Comparison of ENCODE assay signal across 8 cellular contexts in genomic region chr21:15592271-15592860, GRCh38.
A peak's percentile ranks its signal among the peaks of the same experiment; 100 is the strongest.
DNase-seq lines count a peak whose midpoint lies in the region; ATAC-seq and TF ChIP-seq lines count a peak whose summit lies in the region.

No MANE protein-coding gene starts in this region.

- H3K4me3 Mint-ChIP-seq in GM23338 (no peak overlapping the region), chondrocyte (ENCODE audit: unreplicated experiment) (no peak overlapping the region)

- no peak overlapping the region for H2AFZ ChIP-seq in GM23338
- no peak overlapping the region for H2AFZ ChIP-seq in mesenchymal stem cell (ENCODE audit: low read depth, low read length)

- no peaks in the 10 kb centered on the region for H3K27me3 Mint-ChIP-seq in GM23338 (ENCODE audit: insufficient read depth, low read depth, poor library complexity)
- peaks cover 16% of the 10 kb centered on the region for H3K27me3 Mint-ChIP-seq in chondrocyte (ENCODE audit: low read depth)

- H3K79me1 ChIP-seq in mesenchymal stem cell (replicated peaks; ENCODE audit: low read length, poor library complexity, severe bottlenecking): no peaks in the 10 kb centered on the region

- H3K27me3 ChIP-seq in GM23338 (ENCODE audit: insufficient read depth) (no peaks in the 10 kb centered on the region), mesenchymal stem cell (ENCODE audit: control insufficient read depth in 1 of 2, insufficient read depth in 1 of 2, low read length in 2 of 2) (no peaks in the 10 kb centered on the region)

- no peaks in the 10 kb centered on the region; the same call in 2 of the 3 replicates for H3K9me3 Mint-ChIP-seq in GM23338
- H3K9me3 Mint-ChIP-seq in chondrocyte (ENCODE audit: low read depth): peaks cover 3% of the 10 kb centered on the region
- no peaks in the 10 kb centered on the region for H3K9me3 Mint-ChIP-seq in activated naive CD4-positive, alpha-beta T cell treated with anti-CD3 and anti-CD28 coated beads, Interleukin-2, amount 50 U/mL, for 72 hours

- H3F3A ChIP-seq in GM23338 (replicated peaks; ENCODE audit: low read depth): no peaks in the 10 kb centered on the region

- H3K36me3 Mint-ChIP-seq in GM23338 (ENCODE audit: low read depth) (no peaks in the 10 kb centered on the region), chondrocyte (ENCODE audit: low read depth) (peaks cover 4% of the 10 kb centered on the region)
- H3K36me3 Mint-ChIP-seq in activated naive CD4-positive, alpha-beta T cell treated with anti-CD3 and anti-CD28 coated beads, Interleukin-2, amount 50 U/mL, for 72 hours: no peaks in the 10 kb centered on the region

- H3K4me2 ChIP-seq in GM23338 (no peak overlapping the region), mesenchymal stem cell (ENCODE audit: low read length, poor library complexity, severe bottlenecking) (no peak overlapping the region)

- H3K4me1 Mint-ChIP-seq in GM23338: no peaks in the 10 kb centered on the region
- H3K4me1 Mint-ChIP-seq in chondrocyte (ENCODE audit: low read depth): no peaks in the 10 kb centered on the region

- no peak overlapping the region for H2BK5ac ChIP-seq in mesenchymal stem cell (ENCODE audit: low read depth, low read length, poor library complexity, severe bottlenecking)

- no peak overlapping the region for H3K9ac ChIP-seq in mesenchymal stem cell (ENCODE audit: low read length)

- H2BK15ac ChIP-seq in mesenchymal stem cell (ENCODE audit: low read depth, poor library complexity, severe bottlenecking): no peak overlapping the region

- H4K20me1 ChIP-seq in GM23338 (replicated peaks; ENCODE audit: insufficient read depth): no peaks in the 10 kb centered on the region

- no peak overlapping the region for H4K8ac ChIP-seq in mesenchymal stem cell (ENCODE audit: low read length)

- H3K36me3 ChIP-seq in GM23338 (ENCODE audit: insufficient read depth) (no peaks in the 10 kb centered on the region), mesenchymal stem cell (ENCODE audit: control insufficient read depth in 1 of 2, insufficient read depth in 2 of 2, low read depth in 1 of 2, low read length in 2 of 2) (no peaks in the 10 kb centered on the region)

- H3K14ac ChIP-seq in mesenchymal stem cell (ENCODE audit: low read length in 2 of 2): no peak overlapping the region

- H3K4ac ChIP-seq in mesenchymal stem cell (ENCODE audit: low read depth in 1 of 2, low read length in 2 of 2): no peak overlapping the region

- ATAC-seq in GM23338 (no peak), GM18511 (IDR thresholded peaks at IDR 0.05; ENCODE audit: unreplicated experiment) (no peak), HG03097 (IDR thresholded peaks at IDR 0.05; ENCODE audit: low FRiP score, unreplicated experiment) (no peak)
- ATAC-seq in activated naive CD4-positive, alpha-beta T cell treated with anti-CD3 and anti-CD28 coated beads, Interleukin-2, amount 50 U/mL, for 72 hours: no peak

- H3K9me2 ChIP-seq in GM23338 (ENCODE audit: insufficient read depth): no peaks in the 10 kb centered on the region; the same call in 1 of the 2 replicates

- H3K79me2 ChIP-seq in GM23338 (replicated peaks; ENCODE audit: insufficient read depth): no peaks in the 10 kb centered on the region

- no peak overlapping the region for H3K23ac ChIP-seq in mesenchymal stem cell (ENCODE audit: low read length in 2 of 2)

- peak; percentile 84 for TF ChIP-seq CTCF in C4-2B (conservative IDR thresholded peaks at IDR 0.05)
- TF ChIP-seq CTCF in GM23338 (conservative IDR thresholded peaks at IDR 0.05; ENCODE audit: low read depth in 2 of 2): peak; percentile 61 to 86
- TF ChIP-seq CTCF in chondrocyte (IDR thresholded peaks at IDR 0.05): peak; percentile 94

- H3K27ac Mint-ChIP-seq in GM23338 (no peak overlapping the region), chondrocyte (ENCODE audit: unreplicated experiment) (no peak overlapping the region)
- no peak overlapping the region for H3K27ac Mint-ChIP-seq in activated naive CD4-positive, alpha-beta T cell treated with anti-CD3 and anti-CD28 coated beads, Interleukin-2, amount 50 U/mL, for 72 hours

- no peak overlapping the region for H3K18ac ChIP-seq in mesenchymal stem cell (ENCODE audit: low read depth in 1 of 2, low read length in 2 of 2)

- no peaks in the 10 kb centered on the region for H3K9me3 ChIP-seq in mesenchymal stem cell (ENCODE audit: control insufficient read depth, low read length)

- no peak overlapping the region for H2BK120ac ChIP-seq in mesenchymal stem cell (ENCODE audit: low read depth, low read length)

- H3K4me3 ChIP-seq in GM23338: no peak overlapping the region
- H3K4me3 ChIP-seq in mesenchymal stem cell (ENCODE audit: insufficient read depth in 1 of 2, low read depth in 1 of 2, low read length in 2 of 2): no peak overlapping the region

- WGBS in mesenchymal stem cell: 73% methylated on average over 3 of the region's 5 CpGs

- H4K91ac ChIP-seq in mesenchymal stem cell (ENCODE audit: low read length): no peak overlapping the region

- no peak overlapping the region for H3K27ac ChIP-seq in C4-2B
- no peak overlapping the region for H3K27ac ChIP-seq in GM23338 (ENCODE audit: low read depth)
- no peak overlapping the region for H3K27ac ChIP-seq in mesenchymal stem cell (ENCODE audit: low read length, poor library complexity, severe bottlenecking)

- DNase-seq in GM23338 (ENCODE audit: low spot score) (peak; percentile 35), NCI-H82 treated with DMSO at 0.1 percent for 48 hours (lab: John Stamatoyannopoulos, UW; ENCODE audit: unreplicated experiment) (peak; percentile 11), chondrocyte (ENCODE audit: low spot score) (no peak), mesenchymal stem cell (peak; percentile 43)
- DNase-seq in activated naive CD4-positive, alpha-beta T cell treated with anti-CD3 and anti-CD28 coated beads, Interleukin-2, amount 50 U/mL, for 72 hours (ENCODE audit: low spot score in 2 of 2): no peak

- H3K4me1 ChIP-seq in GM23338 (ENCODE audit: insufficient read depth) (no peaks in the 10 kb centered on the region), mesenchymal stem cell (ENCODE audit: control insufficient read depth, insufficient read depth, low read depth, low read length) (no peaks in the 10 kb centered on the region)

- H2AK5ac ChIP-seq in mesenchymal stem cell (ENCODE audit: low read length, severe bottlenecking): no peak overlapping the region

- no peak overlapping the region for H2BK12ac ChIP-seq in mesenchymal stem cell (ENCODE audit: low read length in 2 of 2)

TF ChIP-seq in GM23338, 12 proteins besides CTCF, POLR2A, EP300 and RAD21:
- TF ChIP-seq CREB1 (CRISPR knock-in tag; IDR thresholded peaks at IDR 0.05; ENCODE audit: low read depth) (no peak), JUNB (IDR thresholded peaks at IDR 0.05; ENCODE audit: unreplicated experiment) (no peak)

Comparison
In these comparisons a context has a peak if more than half of its experiments do, and no peak if none do; other contexts are left out.
1. DNase-seq: peak in GM23338 (single experiment), NCI-H82 treated with DMSO at 0.1 percent for 48 hours (single experiment) and mesenchymal stem cell (single experiment); none in chondrocyte (single experiment) and activated naive CD4-positive, alpha-beta T cell treated with anti-CD3 and anti-CD28 coated beads, Interleukin-2, amount 50 U/mL, for 72 hours (0 of 2).
2. Peak in every context shown above with its lines, with median percentiles within 50 percentile points of each other: CTCF ChIP-seq.